Comparison of ENCODE assay signal across 1 cellular context in the genomic region with DNA sequence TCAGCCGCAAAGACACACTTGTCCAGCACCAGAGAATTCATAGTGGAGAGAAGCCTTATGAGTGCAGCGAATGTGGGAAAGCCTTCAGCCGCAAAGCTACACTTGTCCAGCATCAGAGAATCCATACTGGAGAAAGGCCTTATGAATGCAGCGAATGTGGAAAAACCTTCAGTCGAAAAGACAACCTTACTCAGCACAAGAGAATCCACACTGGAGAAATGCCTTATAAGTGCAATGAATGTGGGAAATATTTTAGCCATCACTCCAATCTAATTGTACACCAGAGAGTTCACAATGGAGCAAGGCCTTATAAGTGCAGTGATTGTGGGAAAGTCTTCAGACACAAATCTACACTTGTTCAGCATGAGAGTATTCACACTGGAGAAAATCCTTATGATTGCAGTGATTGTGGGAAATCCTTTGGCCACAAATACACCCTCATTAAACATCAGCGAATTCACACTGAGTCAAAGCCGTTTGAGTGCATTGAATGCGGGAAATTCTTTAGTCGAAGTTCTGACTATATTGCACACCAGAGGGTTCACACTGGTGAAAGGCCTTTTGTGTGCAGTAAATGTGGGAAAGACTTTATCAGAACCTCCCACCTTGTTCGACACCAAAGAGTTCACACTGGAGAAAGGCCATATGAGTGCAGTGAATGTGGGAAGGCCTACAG.
A peak's percentile ranks its signal among the peaks of the same experiment; 100 is the strongest.
TF ChIP-seq lines count a peak whose summit lies in the region.

No MANE protein-coding gene starts in this region.

TF ChIP-seq in HEK293, 187 proteins besides CTCF, POLR2A, EP300 and RAD21 (continued from another document):
- TF ChIP-seq, protein P1, sequence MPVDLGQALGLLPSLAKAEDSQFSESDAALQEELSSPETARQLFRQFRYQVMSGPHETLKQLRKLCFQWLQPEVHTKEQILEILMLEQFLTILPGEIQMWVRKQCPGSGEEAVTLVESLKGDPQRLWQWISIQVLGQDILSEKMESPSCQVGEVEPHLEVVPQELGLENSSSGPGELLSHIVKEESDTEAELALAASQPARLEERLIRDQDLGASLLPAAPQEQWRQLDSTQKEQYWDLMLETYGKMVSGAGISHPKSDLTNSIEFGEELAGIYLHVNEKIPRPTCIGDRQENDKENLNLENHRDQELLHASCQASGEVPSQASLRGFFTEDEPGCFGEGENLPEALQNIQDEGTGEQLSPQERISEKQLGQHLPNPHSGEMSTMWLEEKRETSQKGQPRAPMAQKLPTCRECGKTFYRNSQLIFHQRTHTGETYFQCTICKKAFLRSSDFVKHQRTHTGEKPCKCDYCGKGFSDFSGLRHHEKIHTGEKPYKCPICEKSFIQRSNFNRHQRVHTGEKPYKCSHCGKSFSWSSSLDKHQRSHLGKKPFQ (tag by site-specific recombination; IDR thresholded peaks at IDR 0.05) = peak; percentile 73
- TF ChIP-seq SCRT2 (tag by site-specific recombination; IDR thresholded peaks at IDR 0.05) (no peak), SETDB1 (IDR thresholded peaks at IDR 0.05; ENCODE audit: insufficient read length, low read length) (peak; percentile 100), ZNF510 (tag by site-specific recombination; IDR thresholded peaks at IDR 0.05; ENCODE audit: insufficient replicate concordance) (no peak), ZNF707 (tag by site-specific recombination; IDR thresholded peaks at IDR 0.05) (no peak), ZFP41 (tag by site-specific recombination; IDR thresholded peaks at IDR 0.05; ENCODE audit: borderline replicate concordance) (no peak), TRIM28 (IDR thresholded peaks at IDR 0.05; ENCODE audit: borderline replicate concordance, low read length) (peak; percentile 99)
- TF ChIP-seq, protein P2, sequence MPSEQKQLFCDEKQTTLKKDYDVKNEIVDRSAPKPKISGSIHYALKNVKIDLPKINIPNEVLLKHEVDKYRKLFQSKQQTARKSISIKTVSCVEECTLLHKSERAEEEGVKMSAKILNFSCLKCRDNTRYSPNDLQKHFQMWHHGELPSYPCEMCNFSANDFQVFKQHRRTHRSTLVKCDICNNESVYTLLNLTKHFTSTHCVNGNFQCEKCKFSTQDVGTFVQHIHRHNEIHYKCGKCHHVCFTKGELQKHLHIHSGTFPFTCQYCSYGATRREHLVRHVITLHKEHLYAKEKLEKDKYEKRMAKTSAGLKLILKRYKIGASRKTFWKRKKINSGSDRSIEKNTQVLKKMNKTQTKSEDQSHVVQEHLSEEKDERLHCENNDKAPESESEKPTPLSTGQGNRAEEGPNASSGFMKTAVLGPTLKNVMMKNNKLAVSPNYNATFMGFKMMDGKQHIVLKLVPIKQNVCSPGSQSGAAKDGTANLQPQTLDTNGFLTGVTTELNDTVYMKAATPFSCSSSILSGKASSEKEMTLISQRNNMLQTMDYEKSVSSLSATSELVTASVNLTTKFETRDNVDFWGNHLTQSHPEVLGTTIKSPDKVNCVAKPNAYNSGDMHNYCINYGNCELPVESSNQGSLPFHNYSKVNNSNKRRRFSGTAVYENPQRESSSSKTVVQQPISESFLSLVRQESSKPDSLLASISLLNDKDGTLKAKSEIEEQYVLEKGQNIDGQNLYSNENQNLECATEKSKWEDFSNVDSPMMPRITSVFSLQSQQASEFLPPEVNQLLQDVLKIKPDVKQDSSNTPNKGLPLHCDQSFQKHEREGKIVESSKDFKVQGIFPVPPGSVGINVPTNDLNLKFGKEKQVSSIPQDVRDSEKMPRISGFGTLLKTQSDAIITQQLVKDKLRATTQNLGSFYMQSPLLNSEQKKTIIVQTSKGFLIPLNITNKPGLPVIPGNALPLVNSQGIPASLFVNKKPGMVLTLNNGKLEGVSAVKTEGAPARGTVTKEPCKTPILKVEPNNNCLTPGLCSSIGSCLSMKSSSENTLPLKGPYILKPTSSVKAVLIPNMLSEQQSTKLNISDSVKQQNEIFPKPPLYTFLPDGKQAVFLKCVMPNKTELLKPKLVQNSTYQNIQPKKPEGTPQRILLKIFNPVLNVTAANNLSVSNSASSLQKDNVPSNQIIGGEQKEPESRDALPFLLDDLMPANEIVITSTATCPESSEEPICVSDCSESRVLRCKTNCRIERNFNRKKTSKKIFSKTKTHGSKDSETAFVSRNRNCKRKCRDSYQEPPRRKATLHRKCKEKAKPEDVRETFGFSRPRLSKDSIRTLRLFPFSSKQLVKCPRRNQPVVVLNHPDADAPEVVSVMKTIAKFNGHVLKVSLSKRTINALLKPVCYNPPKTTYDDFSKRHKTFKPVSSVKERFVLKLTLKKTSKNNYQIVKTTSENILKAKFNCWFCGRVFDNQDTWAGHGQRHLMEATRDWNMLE (tag by site-specific recombination; conservative IDR thresholded peaks at IDR 0.05; ENCODE audit: low read depth) = peak; percentile 38; the same call in 1 of the 2 replicates
